In the genomic region with DNA sequence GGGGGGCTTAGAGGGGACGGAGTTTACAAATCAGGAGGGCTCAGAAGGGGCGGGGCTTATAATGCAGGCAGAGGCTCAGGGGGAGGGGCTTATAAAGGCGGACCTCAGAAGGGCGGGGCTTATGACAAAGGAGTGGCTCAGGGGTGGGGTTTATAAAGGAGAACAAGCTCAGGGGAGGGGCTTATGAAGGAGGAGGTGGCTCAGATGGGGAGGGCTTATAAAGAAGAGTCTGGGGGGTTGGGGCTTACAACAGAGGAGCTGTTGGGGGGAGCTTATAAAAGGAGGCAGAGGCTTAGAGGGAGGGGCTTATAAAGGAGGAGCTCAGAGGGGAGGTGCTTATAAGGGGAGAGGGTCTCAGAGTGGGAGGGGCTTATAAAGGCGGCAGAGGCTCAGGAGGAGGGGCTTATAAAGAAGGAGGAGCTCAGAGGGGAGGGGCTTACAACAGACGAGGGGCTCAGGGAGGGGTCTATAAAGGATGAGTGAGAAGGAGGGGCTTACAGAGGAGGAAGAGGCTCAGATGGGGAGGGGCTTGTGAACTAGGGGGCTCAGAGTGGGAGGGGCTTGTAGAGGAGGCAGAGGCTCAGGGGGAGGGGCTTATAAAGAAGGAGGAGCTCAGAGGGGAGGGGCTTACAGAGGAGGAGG, we compare ENCODE assay signal across 6 cellular contexts. TPM values are rescaled to one million over a fixed set of nuclear protein-coding genes. Genes with fewer than 3 reads are reported as not detected.
DNase-seq lines count a peak whose midpoint lies in the region; ATAC-seq, FAIRE-seq and TF ChIP-seq lines count a peak whose summit lies in the region.

No MANE protein-coding gene starts in this region.

- DNase-seq in 8988T (peak; percentile 19), MM.1S (peak; percentile 26), cardiac septum (ENCODE audit: low spot score) (no peak), GM12891 (ENCODE audit: insufficient read length, low spot score) (no peak)
- DNase-seq in activated gamma-delta T cell treated with anti-CD3 and anti-CD28 coated beads, Interleukin-2, amount 50 U/mL, for 16 hours (ENCODE audit: low read depth): peak; percentile 22

- H3K9ac ChIP-seq in MM.1S (ENCODE audit: low read length): no peak overlapping the region

- H3K4me3 ChIP-seq in MM.1S (ENCODE audit: low read length): no peak overlapping the region

- no peaks in the 10 kb centered on the region for H3K9me3 ChIP-seq in MM.1S (replicated peaks; ENCODE audit: insufficient read depth, low read length)

- H2AFZ ChIP-seq in MM.1S (ENCODE audit: low read length): no peak overlapping the region

- ATAC-seq in GM18858 (IDR thresholded peaks at IDR 0.05; ENCODE audit: unreplicated experiment): no peak

- no peaks in the 10 kb centered on the region for H3K79me2 ChIP-seq in MM.1S (ENCODE audit: low read length)

- H4K20me1 ChIP-seq in MM.1S (ENCODE audit: insufficient read depth, low read length): no peaks in the 10 kb centered on the region

- TF ChIP-seq POLR2A in GM12891 (IDR thresholded peaks at IDR 0.05; ENCODE audit: low read depth, low read length): no peak

- no peak for TF ChIP-seq CTCF in MM.1S (IDR thresholded peaks at IDR 0.05; ENCODE audit: low read length)

- no peak overlapping the region for H3K27ac ChIP-seq in MM.1S (ENCODE audit: low read length)

- no peaks in the 10 kb centered on the region for H3K4me1 ChIP-seq in MM.1S (ENCODE audit: low read length)

- H3F3A ChIP-seq in MM.1S (ENCODE audit: insufficient read depth, low read length): no peaks in the 10 kb centered on the region

- H3K9me2 ChIP-seq in MM.1S (replicated peaks; ENCODE audit: insufficient read depth, low read length): no peaks in the 10 kb centered on the region

- H3K36me3 ChIP-seq in MM.1S (replicated peaks; ENCODE audit: insufficient read depth, low read length): no peaks in the 10 kb centered on the region

- no peak overlapping the region for H3K4me2 ChIP-seq in MM.1S (ENCODE audit: low read depth, low read length)

- peaks cover 88% of the 10 kb centered on the region for H3K27me3 ChIP-seq in MM.1S (replicated peaks; ENCODE audit: insufficient read depth, low read length)

- intact Hi-C loops in cardiac septum (cut with DNase I): no loop called here

- FAIRE-seq in GM12891 (lab: Jason Lieb, UNC): no peak

TF ChIP-seq in GM12891, 5 proteins besides CTCF, POLR2A, EP300 and RAD21:
- no peak for TF ChIP-seq POU2F2 (IDR thresholded peaks at IDR 0.05; ENCODE audit: low read depth, low read length)
- no peak for TF ChIP-seq TAF1 (IDR thresholded peaks at IDR 0.05; ENCODE audit: low read depth, low read length)
- no peak for TF ChIP-seq SPI1 (IDR thresholded peaks at IDR 0.05; ENCODE audit: low read depth, low read length)
- no peak for TF ChIP-seq PAX5 (IDR thresholded peaks at IDR 0.05; ENCODE audit: insufficient read depth, low read length, severe bottlenecking)

RNA-seq across cellular contexts. Expression of a gene that starts 1.0 kb away (rescaled TPM):
- not detected for total RNA-seq in cardiac septum
- 2.4 TPM for polyA plus RNA-seq in GM12891 (2012; ENCODE audit: low read depth, missing spikeins)

RNA-seq across cellular contexts. Expression of a gene that starts 3.9 kb away (rescaled TPM):
- total RNA-seq in cardiac septum: not detected
- polyA plus RNA-seq in GM12891 (2012; ENCODE audit: low read depth, missing spikeins): not detected

RNA-seq across cellular contexts. Expression of a gene that starts 21.2 kb away (rescaled TPM):
- 11.1 TPM for total RNA-seq in cardiac septum
- polyA plus RNA-seq in GM12891 (2012; ENCODE audit: low read depth, missing spikeins): 10.9 TPM

RNA-seq across cellular contexts. Expression of a gene that starts 26.8 kb away (rescaled TPM):
- 23.8 TPM for total RNA-seq in cardiac septum
- 18.0 TPM for polyA plus RNA-seq in GM12891 (2012; ENCODE audit: low read depth, missing spikeins)

RNA-seq across cellular contexts. Expression of a gene that starts 59.7 kb away (rescaled TPM):
- 1.7 TPM for total RNA-seq in cardiac septum
- polyA plus RNA-seq in GM12891 (2012; ENCODE audit: low read depth, missing spikeins): 0.63 TPM

Comparison
In these comparisons a context has a peak if more than half of its experiments do, and no peak if none do; other contexts are left out.
1. DNase-seq: peak in 8988T (single experiment), MM.1S (single experiment) and activated gamma-delta T cell treated with anti-CD3 and anti-CD28 coated beads, Interleukin-2, amount 50 U/mL, for 16 hours (single experiment); none in cardiac septum (single experiment) and GM12891 (single experiment).